ENCODE assay signal across 27 cellular contexts in the genomic region with DNA sequence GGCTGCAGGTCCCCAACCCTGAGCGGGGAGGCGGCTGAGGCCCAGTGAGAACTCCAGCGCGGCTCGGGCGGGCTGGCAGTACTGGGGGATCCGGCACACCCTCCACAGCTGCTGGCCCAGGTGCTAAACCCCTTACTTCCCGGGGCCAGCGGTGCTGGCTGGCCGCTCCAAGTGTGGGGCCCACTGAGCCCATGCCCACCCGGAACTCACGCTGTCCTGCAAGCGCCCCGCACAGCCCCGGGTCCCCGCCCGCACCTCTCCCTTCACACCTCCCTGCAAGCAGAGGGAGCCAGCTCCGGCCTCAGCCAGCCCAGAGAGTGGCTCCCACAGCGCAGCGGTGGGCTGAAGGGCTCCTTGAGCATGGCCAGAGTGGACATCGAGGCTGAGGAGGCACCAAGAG. TPM values are rescaled to one million over a fixed set of nuclear protein-coding genes. Genes with fewer than 3 reads are reported as not detected.
DNase-seq lines count a peak whose midpoint lies in the region; ATAC-seq and TF ChIP-seq lines count a peak whose summit lies in the region.
"Had no signal": no experiment of that assay in that cellular context is flagged by ENCODE, and none has a peak within 500 bp of the region (broad histone marks: within the 10 kb centered on the region; RNA-seq: fewer than 3 reads in every experiment).

No MANE protein-coding gene starts in this region.

- H3K56ac ChIP-seq in mesendoderm (ENCODE audit: low read length), result no peak overlapping the region

- H2BK120ac ChIP-seq in neuronal stem cell (ENCODE audit: low read depth, low read length) (no peak overlapping the region), mesendoderm (ENCODE audit: low read depth, low read length) (no peak overlapping the region)

- no peak overlapping the region for H2BK5ac ChIP-seq in neuronal stem cell (ENCODE audit: low read length)
- no peak overlapping the region for H2BK5ac ChIP-seq in mesendoderm (ENCODE audit: low read length)

- no peaks in the 10 kb centered on the region for H3K27me3 Mint-ChIP-seq in MCF 10A (ENCODE audit: insufficient read depth, unreplicated experiment)

- no peak overlapping the region for H3K9ac ChIP-seq in mammary epithelial cell (ENCODE audit: insufficient read depth, low read length)
- no peak overlapping the region for H3K9ac ChIP-seq in neuronal stem cell (ENCODE audit: low read depth, low read length, poor library complexity)
- H3K9ac ChIP-seq in mesendoderm (ENCODE audit: low read length), result no peak overlapping the region

- H3K27me3 ChIP-seq in mammary epithelial cell (ENCODE audit: insufficient read depth, low read length) (no peaks in the 10 kb centered on the region), body of pancreas (no peaks in the 10 kb centered on the region), neuronal stem cell (ENCODE audit: control insufficient read depth in 3 of 3, insufficient read depth in 3 of 3, low read depth in 1 of 3, low read length in 3 of 3) (no peaks in the 10 kb centered on the region), suprapubic skin (no peaks in the 10 kb centered on the region), vagina (no peaks in the 10 kb centered on the region), mesendoderm (ENCODE audit: insufficient read depth, low read length, poor library complexity) (no peaks in the 10 kb centered on the region)

- H4K8ac ChIP-seq in neuronal stem cell (ENCODE audit: low read depth, low read length) (no peak overlapping the region), mesendoderm (ENCODE audit: low read depth, low read length) (no peak overlapping the region)

- POLR2A ChIA-PET in MCF 10A (lab: Yijun Ruan, JAX), result interaction anchor here (0.6 kb wide), 1 partner anchor 479 kb away, joined by 3 read pairs; no protein-coding TSS in a partner anchor

- no peaks in the 10 kb centered on the region for H4K20me1 ChIP-seq in mammary epithelial cell (ENCODE audit: insufficient read depth, low read length)

- H3K36me3 Mint-ChIP-seq in MCF 10A (ENCODE audit: insufficient read depth, unreplicated experiment), result no peaks in the 10 kb centered on the region

- H3K14ac ChIP-seq in neuronal stem cell (ENCODE audit: low read length), result no peak overlapping the region

- intact Hi-C loops in MCF 10A (cut with micrococcal nuclease) (no loop called here), mammary epithelial cell (cut with micrococcal nuclease) (no loop called here), body of pancreas (cut with DNase I) (no loop called here), vagina (cut with DNase I) (no loop called here)

- H3K4me2 ChIP-seq in mammary epithelial cell (ENCODE audit: insufficient read depth, low read depth, low read length), result no peak overlapping the region
- no peak overlapping the region for H3K4me2 ChIP-seq in neuronal stem cell (ENCODE audit: insufficient read depth, low read length, poor library complexity, severe bottlenecking)
- no peak overlapping the region for H3K4me2 ChIP-seq in mesendoderm (ENCODE audit: low read length)

- no peak overlapping the region for H3K4me3 Mint-ChIP-seq in MCF 10A (ENCODE audit: unreplicated experiment)

- H3K18ac ChIP-seq in neuronal stem cell (ENCODE audit: low read length), result peak overlapping the region; percentile 36
- H3K18ac ChIP-seq in mesendoderm (ENCODE audit: low read length), result no peak overlapping the region

- H2AK5ac ChIP-seq in neuronal stem cell (ENCODE audit: low read depth, low read length) (no peak overlapping the region), mesendoderm (ENCODE audit: low read length) (no peak overlapping the region)

- CTCF ChIA-PET in MCF 10A (lab: Yijun Ruan, JAX), result interaction anchor here (1.3 kb wide), 1 partner anchor 73 kb away, joined by 3 read pairs; no protein-coding TSS in a partner anchor
- CTCF ChIA-PET in mammary epithelial cell (lab: Charles Lee; ENCODE audit: low non-redundant PET), result no interaction called here

- H2BK15ac ChIP-seq in neuronal stem cell (ENCODE audit: low read length), result no peak overlapping the region
- no peak overlapping the region for H2BK15ac ChIP-seq in mesendoderm (replicated peaks; ENCODE audit: low read depth)

- H3K4ac ChIP-seq in neuronal stem cell (ENCODE audit: low read length) (no peak overlapping the region), mesendoderm (ENCODE audit: low read depth, low read length) (no peak overlapping the region)

- H2BK12ac ChIP-seq in neuronal stem cell (ENCODE audit: low read length), result no peak overlapping the region

- H3K4me3 ChIP-seq in mammary epithelial cell (replicated peaks in 1 of 3; ENCODE audit: insufficient read depth in 1 of 3, low read depth in 2 of 3, low read length in 3 of 3) (no peak overlapping the region), body of pancreas (no peak overlapping the region), neuronal stem cell (ENCODE audit: low read length in 2 of 2) (no peak overlapping the region), suprapubic skin (peak overlapping the region; percentile 6), vagina (no peak overlapping the region), mesendoderm (ENCODE audit: low read length) (no peak overlapping the region)
- H3K4me3 ChIP-seq: K562 had no signal

- no peak for TF ChIP-seq POLR2A in body of pancreas (IDR thresholded peaks at IDR 0.05)
- TF ChIP-seq POLR2A in suprapubic skin (IDR thresholded peaks at IDR 0.05), result no peak
- no peak for TF ChIP-seq POLR2A in vagina (IDR thresholded peaks at IDR 0.05)

- no peak overlapping the region for H2AFZ ChIP-seq in mammary epithelial cell (ENCODE audit: low read depth, low read length)
- H2AFZ ChIP-seq in neuronal stem cell (ENCODE audit: low read length), result no peak overlapping the region

- H3K4me1 ChIP-seq in mammary epithelial cell (ENCODE audit: insufficient read depth, low read length) (no peaks in the 10 kb centered on the region), body of pancreas (peaks cover 40% of the 10 kb centered on the region), neuronal stem cell (ENCODE audit: control insufficient read depth in 2 of 2, insufficient read depth in 1 of 2, low read depth in 1 of 2, low read length in 2 of 2) (peaks cover 2 to 16% of the 10 kb centered on the region in 2 donors), suprapubic skin (peaks cover 9% of the 10 kb centered on the region), vagina (peaks cover 16% of the 10 kb centered on the region), mesendoderm (ENCODE audit: control insufficient read depth, low read depth, low read length) (peaks cover 7% of the 10 kb centered on the region)

- in situ Hi-C loops in mammary epithelial cell (cut with MboI; ENCODE audit: low sequenced_read_pairs in 2 of 2), result no loop called here

- BruUV-seq in MCF 10A (replicated peaks; lab: Mats Ljungman, UMichigan) (no TSS peak), mammary epithelial cell (replicated peaks; lab: Mats Ljungman, UMichigan) (no TSS peak)

- no peaks in the 10 kb centered on the region for H3K36me3 ChIP-seq in mammary epithelial cell (ENCODE audit: insufficient read depth, low read length)
- no peaks in the 10 kb centered on the region for H3K36me3 ChIP-seq in body of pancreas (replicated peaks in 1 of 2; ENCODE audit: insufficient read depth in 1 of 2, low read depth in 2 of 2)
- H3K36me3 ChIP-seq in neuronal stem cell (replicated peaks in 1 of 2; ENCODE audit: control insufficient read depth in 2 of 2, insufficient read depth in 2 of 2, low read length in 2 of 2), result no peaks in the 10 kb centered on the region
- H3K36me3 ChIP-seq in suprapubic skin, result no peaks in the 10 kb centered on the region
- no peaks in the 10 kb centered on the region for H3K36me3 ChIP-seq in vagina
- H3K36me3 ChIP-seq in mesendoderm (ENCODE audit: control insufficient read depth, insufficient read depth, low read length), result no peaks in the 10 kb centered on the region

- H3K9me3 Mint-ChIP-seq in MCF 10A (ENCODE audit: unreplicated experiment), result no peaks in the 10 kb centered on the region

- H3K27ac ChIP-seq in mammary epithelial cell (ENCODE audit: insufficient read depth, low read depth, low read length), result no peak overlapping the region
- H3K27ac ChIP-seq in body of pancreas, result peak overlapping the region; percentile 31 to 64 (median 48)
- H3K27ac ChIP-seq in neuronal stem cell (replicated peaks; ENCODE audit: low read length), result no peak overlapping the region
- peak overlapping the region; percentile 55 for H3K27ac ChIP-seq in suprapubic skin
- no peak overlapping the region for H3K27ac ChIP-seq in vagina
- H3K27ac ChIP-seq in mesendoderm (ENCODE audit: low read depth, low read length), result no peak overlapping the region
- H3K27ac ChIP-seq: HL-60, RWPE1 had no signal

- H4K91ac ChIP-seq in neuronal stem cell (ENCODE audit: low read depth, low read length, poor library complexity), result no peak overlapping the region

- H3K9me3 ChIP-seq in mammary epithelial cell (replicated peaks; ENCODE audit: insufficient read depth, low read length) (no peaks in the 10 kb centered on the region), body of pancreas (no peaks in the 10 kb centered on the region), neuronal stem cell (replicated peaks in 1 of 2; ENCODE audit: control insufficient read depth in 2 of 2, insufficient read depth in 1 of 2, low read depth in 1 of 2, low read length in 2 of 2) (peaks cover 0 to 6% of the 10 kb centered on the region in 2 donors), suprapubic skin (no peaks in the 10 kb centered on the region), vagina (no peaks in the 10 kb centered on the region)

- H4K5ac ChIP-seq in mesendoderm (ENCODE audit: low read length), result no peak overlapping the region

- H3K23ac ChIP-seq in neuronal stem cell (ENCODE audit: low read depth, low read length, poor library complexity) (no peak overlapping the region), mesendoderm (ENCODE audit: low read length) (no peak overlapping the region)

- H3K79me2 ChIP-seq in mammary epithelial cell (ENCODE audit: insufficient read depth, low read length), result no peaks in the 10 kb centered on the region
- no peaks in the 10 kb centered on the region for H3K79me2 ChIP-seq in mesendoderm (ENCODE audit: control insufficient read depth, insufficient read depth, low read length)

- TF ChIP-seq CTCF in MCF 10A (IDR thresholded peaks at IDR 0.05; ENCODE audit: unreplicated experiment) (no peak), mammary epithelial cell (conservative IDR thresholded peaks at IDR 0.05 in 1 of 2, IDR thresholded peaks at IDR 0.05 in 1 of 2; ENCODE audit: extremely low read depth in 1 of 2, insufficient read depth in 1 of 2, low read depth in 1 of 2, low read length in 2 of 2) (no peak), body of pancreas (IDR thresholded peaks at IDR 0.05) (no peak), suprapubic skin (IDR thresholded peaks at IDR 0.05) (no peak), vagina (IDR thresholded peaks at IDR 0.05) (no peak)

- TF ChIP-seq EP300 in suprapubic skin (IDR thresholded peaks at IDR 0.05), result no peak

- WGBS in mammary epithelial cell (ENCODE audit: low coverage, missing lambda C conversion rate), result 100% methylated on average over 2 of the region's 21 CpGs
- whole genome bisulfite sequencing in body of pancreas, 2 donors, result 89 to 92% methylated on average over 7 to 19 of the region's 21 CpGs
- WGBS in neuronal stem cell (ENCODE audit: extremely low coverage in 2 of 2, insufficient read length in 2 of 2, insufficient replicate concordance in 1 of 2), 2 donors, result no CpG with 5 or more reads among the region's 21 CpGs
- WGBS in suprapubic skin, result 86% methylated on average over 3 of the region's 21 CpGs
- no CpG with 5 or more reads among the region's 21 CpGs for WGBS in mesendoderm (ENCODE audit: extremely low coverage, insufficient coverage, low lambda C conversion rate)

- H3K4me1 Mint-ChIP-seq in MCF 10A (ENCODE audit: insufficient read depth, unreplicated experiment), result no peaks in the 10 kb centered on the region

- dilution Hi-C loops in mammary epithelial cell (cut with HindIII; ENCODE audit: low sequenced_read_pairs), result no loop called here

- ATAC-seq in body of pancreas, result no peak
- ATAC-seq: HepG2, K562 had no signal

- H3K27ac Mint-ChIP-seq in MCF 10A (ENCODE audit: low read depth, unreplicated experiment), result peak overlapping the region; percentile 46

- H3K79me1 ChIP-seq in neuronal stem cell (ENCODE audit: low read depth, low read length), result no peaks in the 10 kb centered on the region
- H3K79me1 ChIP-seq in mesendoderm (ENCODE audit: low read length), result no peaks in the 10 kb centered on the region

- DNase-seq in MCF 10A (ENCODE audit: unreplicated experiment), result no peak
- DNase-seq in mammary epithelial cell, result no peak
- DNase-seq in body of pancreas, result no peak
- DNase-seq in neuronal stem cell (ENCODE audit: low spot score), result no peak
- DNase-seq in suprapubic skin (ENCODE audit: low spot score in 2 of 2), result no peak
- no peak for DNase-seq in vagina (ENCODE audit: extremely low spot score in 2 of 2)
- DNase-seq in mesendoderm, result no peak
- no peak for DNase-seq in NCI-H2081 (lab: John Stamatoyannopoulos, UW)
- DNase-seq: 8988T; AML-193; DMS53; EL; GF-D8; MM.1S; NCI-H146; NCI-H2171; NCI-H524; NCI-H774; NK-92 treated with Interleukin-12 subunit alpha and Interleukin-12 subunit beta, amount 100 ng/mL, for 24 hours; SHP77 treated with DMSO at 0.1 percent for 48 hours had no signal

RNA-seq across cellular contexts. Expression of gene RNF133, which starts 25.0 kb away (rescaled TPM):
- total RNA-seq in MCF 10A (2022), result 0.49 and 0.70 TPM in 2 replicates
- under 1 TPM; 0.17 to 0.21 TPM for total RNA-seq in mammary epithelial cell
- not detected for polyA plus RNA-seq in mammary epithelial cell
- polyA minus RNA-seq in mammary epithelial cell, result not detected
- total RNA-seq in body of pancreas, result 10 to 100 TPM in 1 of 2 donors, 1 to 10 TPM in 1; 2.6 to 17.1 TPM
- polyA plus RNA-seq in neuronal stem cell (2013, experiment 1 of 2), result not detected
- polyA plus RNA-seq in neuronal stem cell (2013, experiment 2 of 2), result not detected
- total RNA-seq in suprapubic skin, result under 1 TPM in 3 of 4 donors, not detected in 1; 0.34 to 0.72 (median 0.42) TPM
- total RNA-seq in vagina, result 0.98 TPM
- polyA plus RNA-seq in mesendoderm (2013, experiment 1 of 2), result 0.03 TPM
- 0.04 TPM for polyA plus RNA-seq in mesendoderm (2013, experiment 2 of 2)
- total RNA-seq: HT-29, K562, LHCN-M2 had no signal
- polyA plus RNA-seq: AG04450, K562 had no signal

RNA-seq across cellular contexts. Expression of gene RNF148, which starts 28.8 kb away (rescaled TPM):
- total RNA-seq in MCF 10A (2022) (0.63 and 0.96 TPM in 2 replicates), mammary epithelial cell (under 1 TPM in 1 of 2 donors, not detected in 1; 0.50 TPM), body of pancreas (1 to 10 TPM; 4.9 to 8.6 TPM), suprapubic skin (1 to 10 TPM in 2 of 4 donors, not detected in 2; 1.4 to 2.0 TPM), vagina (1.7 TPM)
- polyA plus RNA-seq in mammary epithelial cell, result 0.05 TPM
- polyA minus RNA-seq in mammary epithelial cell, result not detected
- polyA plus RNA-seq in neuronal stem cell (2013, experiment 1 of 2), result not detected
- polyA plus RNA-seq in neuronal stem cell (2013, experiment 2 of 2), result not detected
- 0.14 TPM for polyA plus RNA-seq in mesendoderm (2013, experiment 1 of 2)
- 0.07 TPM for polyA plus RNA-seq in mesendoderm (2013, experiment 2 of 2)
- total RNA-seq: K562, LHCN-M2 had no signal
- polyA plus RNA-seq: AG04450, K562 had no signal

Comparison
In these comparisons a context has a peak if more than half of its experiments do, and no peak if none do; other contexts are left out.
1. H3K27ac ChIP-seq: peak in body of pancreas (4 of 4) and suprapubic skin (single experiment); none in mammary epithelial cell (single experiment), neuronal stem cell (single experiment), vagina (single experiment) and mesendoderm (single experiment).